Comparison of ENCODE assay signal across 10 cellular contexts in the genomic region with DNA sequence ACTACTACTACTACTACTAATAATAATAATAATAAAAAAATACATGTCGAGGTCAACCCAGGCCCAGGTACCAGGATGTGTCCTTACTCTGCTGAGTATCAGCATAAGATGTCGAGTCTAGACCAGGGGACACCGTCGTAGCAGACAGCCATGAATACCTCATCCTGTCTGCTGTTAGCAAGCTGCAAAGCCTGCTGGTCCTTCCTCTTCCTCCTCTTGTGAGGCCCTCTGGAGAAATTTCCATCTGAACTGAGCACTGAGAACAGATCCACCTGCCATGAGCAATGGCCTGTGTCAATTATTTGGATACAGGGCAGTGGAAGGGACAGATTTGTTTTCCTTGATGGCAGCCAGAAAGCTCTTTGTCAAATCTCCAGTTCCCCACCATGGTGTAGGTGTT.
DNase-seq lines count a peak whose midpoint lies in the region; ATAC-seq, FAIRE-seq and TF ChIP-seq lines count a peak whose summit lies in the region.
"Had no signal": no experiment of that assay in that cellular context is flagged by ENCODE, and none has a peak within 500 bp of the region (broad histone marks: within the 10 kb centered on the region; RNA-seq: fewer than 3 reads in every experiment).

No MANE protein-coding gene starts in this region.

- CTCF ChIA-PET in GM12878 (lab: Yijun Ruan, JAX) = interaction anchor here (0.6 to 8.2 kb wide), 19 partner anchors 12 to 277 kb away, joined by 3 to 85 read pairs (median 5); no protein-coding TSS in a partner anchor

- TF ChIP-seq POLR2A in GM12878 (IDR thresholded peaks at IDR 0.05; ENCODE audit: low read depth, low read length) = no peak

- H3K9me3 ChIP-seq in GM12878 (replicated peaks; ENCODE audit: control insufficient read depth, insufficient read depth, low read length) (no peaks in the 10 kb centered on the region), aorta (ENCODE audit: control insufficient read depth, low read length) (no peaks in the 10 kb centered on the region)

- SMC1A ChIA-PET in GM12878 (lab: Charles Lee; ENCODE audit: uncharacterized antibody, unreplicated experiment) = interaction anchor here (0.5 to 12.6 kb wide), 38 partner anchors 10 to 1497 kb away, joined by 3 to 241 read pairs (median 5); no protein-coding TSS in a partner anchor

- POLR2A ChIA-PET in GM12878 (lab: Charles Lee) = interaction anchor here (0.6 to 4.8 kb wide), 14 partner anchors 9 to 165 kb away, joined by 3 to 32 read pairs (median 5); no protein-coding TSS in a partner anchor

- H3K4me1 ChIP-seq in GM12878 (ENCODE audit: control insufficient read depth, insufficient read depth, low read length) = peaks cover 44% of the 10 kb centered on the region
- no peaks in the 10 kb centered on the region for H3K4me1 ChIP-seq in aorta (ENCODE audit: control insufficient read depth in 1 of 2, insufficient read depth in 2 of 2, low read length in 2 of 2)

- H3K36me3 ChIP-seq in GM12878 (ENCODE audit: control insufficient read depth in 2 of 2, insufficient read depth in 2 of 2, low read length in 1 of 2) (no peaks in the 10 kb centered on the region), aorta (ENCODE audit: control insufficient read depth in 1 of 2, insufficient read depth in 2 of 2, low read length in 1 of 2) (no peaks in the 10 kb centered on the region)

- H3K4me3 ChIP-seq in GM12878 = no peak overlapping the region
- H3K4me3 ChIP-seq in aorta (ENCODE audit: low read length in 2 of 2) = no peak overlapping the region

- H4K20me1 ChIP-seq in GM12878 (ENCODE audit: control insufficient read depth, insufficient read depth) = no peaks in the 10 kb centered on the region

- in situ Hi-C loops in GM12878 (cut with MboI) = loop anchor here (5.0 kb wide), 1 partner anchor 165 kb away; no protein-coding TSS in a partner anchor

- TF ChIP-seq RAD21 in GM12878 (IDR thresholded peaks at IDR 0.05; ENCODE audit: insufficient read depth, low read depth, low read length) = no peak

- intact Hi-C loops in GM12878 (cut with micrococcal nuclease; ENCODE audit: unreplicated experiment) (loop anchor here (2.0 to 10.0 kb wide), 5 partner anchors 67 to 275 kb away; no protein-coding TSS in a partner anchor), aorta (cut with DNase I) (no loop called here)

- no TSS peak for BruUV-seq in GM12878 (replicated peaks; lab: Mats Ljungman, UMichigan)

- no peak for TF ChIP-seq EP300 in GM12878 (IDR thresholded peaks at IDR 0.05; ENCODE audit: borderline replicate concordance in 1 of 2, control insufficient read depth in 1 of 2, low read depth in 2 of 2, low read length in 2 of 2)

- no peaks in the 10 kb centered on the region for H3K27me3 ChIP-seq in GM12878 (replicated peaks in 1 of 2; ENCODE audit: control insufficient read depth in 2 of 2, insufficient read depth in 2 of 2, low read length in 1 of 2)
- H3K27me3 ChIP-seq in aorta (ENCODE audit: control insufficient read depth in 1 of 2, insufficient read depth in 2 of 2, low read length in 1 of 2) = no peaks in the 10 kb centered on the region

- H3K79me2 ChIP-seq in GM12878 (ENCODE audit: control insufficient read depth, insufficient read depth, low read length) = no peaks in the 10 kb centered on the region

- no peak overlapping the region for H3K9ac ChIP-seq in GM12878 (ENCODE audit: control insufficient read depth, insufficient read depth, low read length)

- RAD21 ChIA-PET in GM12878 (lab: Charles Lee; ENCODE audit: unreplicated experiment) = interaction anchor here (0.8 to 8.9 kb wide), 36 partner anchors 10 to 441 kb away, joined by 3 to 109 read pairs (median 5); no protein-coding TSS in a partner anchor

- WGBS in GM12878 (ENCODE audit: insufficient coverage, insufficient replicate concordance, low lambda C conversion rate, missing lambda C conversion rate) = 0% methylated on average over 4 of the region's 4 CpGs
- WGBS in aorta, 2 donors = 93 to 96% methylated on average over 4 of the region's 4 CpGs

- FAIRE-seq in GM12878 (lab: Jason Lieb, UNC) = no peak
- FAIRE-seq: TTC549 had no signal

- DNase-seq in GF-D8 (lab: John Stamatoyannopoulos, UW) = peak; percentile 4
- DNase-seq in GM12878 (ENCODE audit: low read depth, low spot score) = no peak
- no peak for DNase-seq in AG08396 (ENCODE audit: low spot score)
- no peak for DNase-seq in caudate nucleus (lab: John Stamatoyannopoulos, UW)
- DNase-seq in HCEC 1CT = no peak
- no peak for DNase-seq in aorta
- DNase-seq: NCI-H774 had no signal

- ATAC-seq in GM19395 (IDR thresholded peaks at IDR 0.05; ENCODE audit: unreplicated experiment) = peak; percentile 22
- ATAC-seq in HG03159 (IDR thresholded peaks at IDR 0.05; ENCODE audit: unreplicated experiment) = peak; percentile 23
- ATAC-seq in GM12878 = peak; percentile 13
- ATAC-seq in aorta (ENCODE audit: low FRiP score) = no peak

- H3K27ac ChIP-seq in GM12878 (ENCODE audit: control insufficient read depth, insufficient read depth) = peak overlapping the region; percentile 14
- no peak overlapping the region for H3K27ac ChIP-seq in caudate nucleus (ENCODE audit: low read depth, low read length)
- no peak overlapping the region for H3K27ac ChIP-seq in aorta (ENCODE audit: low read depth in 1 of 2, low read length in 2 of 2)

- H2AFZ ChIP-seq in GM12878 (ENCODE audit: control insufficient read depth, low read depth, low read length) = no peak overlapping the region

- no peak for TF ChIP-seq CTCF in GM12878 (IDR thresholded peaks at IDR 0.05 in 2 of 3, conservative IDR thresholded peaks at IDR 0.05 in 1 of 3; ENCODE audit: control insufficient read depth in 2 of 3, extremely low read depth in 1 of 3, insufficient read depth in 1 of 3, low read depth in 3 of 3, low read length in 3 of 3)

- H3K4me2 ChIP-seq in GM12878 (ENCODE audit: control insufficient read depth, insufficient read depth) = peak overlapping the region; percentile 73; the same call in 1 of the 2 replicates

TF ChIP-seq in GM12878, 131 proteins besides CTCF, POLR2A, EP300 and RAD21:
- TF ChIP-seq SMARCA5 (IDR thresholded peaks at IDR 0.05) (peak; percentile 24; the same call in 1 of the 2 replicates), YBX1 (IDR thresholded peaks at IDR 0.05) (no peak), ZNF274 (IDR thresholded peaks at IDR 0.05; ENCODE audit: insufficient read depth, insufficient read length) (no peak), JUNB (IDR thresholded peaks at IDR 0.05) (no peak), ATF7 (IDR thresholded peaks at IDR 0.05; ENCODE audit: low read depth) (no peak)
- TF ChIP-seq, protein P1, sequence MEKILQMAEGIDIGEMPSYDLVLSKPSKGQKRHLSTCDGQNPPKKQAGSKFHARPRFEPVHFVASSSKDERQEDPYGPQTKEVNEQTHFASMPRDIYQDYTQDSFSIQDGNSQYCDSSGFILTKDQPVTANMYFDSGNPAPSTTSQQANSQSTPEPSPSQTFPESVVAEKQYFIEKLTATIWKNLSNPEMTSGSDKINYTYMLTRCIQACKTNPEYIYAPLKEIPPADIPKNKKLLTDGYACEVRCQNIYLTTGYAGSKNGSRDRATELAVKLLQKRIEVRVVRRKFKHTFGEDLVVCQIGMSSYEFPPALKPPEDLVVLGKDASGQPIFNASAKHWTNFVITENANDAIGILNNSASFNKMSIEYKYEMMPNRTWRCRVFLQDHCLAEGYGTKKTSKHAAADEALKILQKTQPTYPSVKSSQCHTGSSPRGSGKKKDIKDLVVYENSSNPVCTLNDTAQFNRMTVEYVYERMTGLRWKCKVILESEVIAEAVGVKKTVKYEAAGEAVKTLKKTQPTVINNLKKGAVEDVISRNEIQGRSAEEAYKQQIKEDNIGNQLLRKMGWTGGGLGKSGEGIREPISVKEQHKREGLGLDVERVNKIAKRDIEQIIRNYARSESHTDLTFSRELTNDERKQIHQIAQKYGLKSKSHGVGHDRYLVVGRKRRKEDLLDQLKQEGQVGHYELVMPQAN (conservative IDR thresholded peaks at IDR 0.05) = no peak; the same call in 1 of the 2 replicates
